ENCODE assay signal across 1 cellular context in genomic region chr6:129778793-129779192, GRCh38.
A peak's percentile ranks its signal among the peaks of the same experiment; 100 is the strongest.
TF ChIP-seq lines count a peak whose summit lies in the region.

No MANE protein-coding gene starts in this region.

TF ChIP-seq in K562, 482 proteins besides CTCF, POLR2A, EP300 and RAD21:
- no peak for TF ChIP-seq ZBTB11 (CRISPR knock-in tag; IDR thresholded peaks at IDR 0.05)
- peak; percentile 80 for TF ChIP-seq TRIM28 (IDR thresholded peaks at IDR 0.05)
- TF ChIP-seq ZFP1 (CRISPR knock-in tag; IDR thresholded peaks at IDR 0.05) = peak; percentile 79
- TF ChIP-seq ZNF668 (CRISPR knock-in tag; IDR thresholded peaks at IDR 0.05) = no peak
- 0 out of 3 replicates have a peak, but pooled peaks of 1 of the 2 experiments have one; percentile 21 for TF ChIP-seq CBX3 (IDR thresholded peaks at IDR 0.05; ENCODE audit: borderline replicate concordance in 1 of 2, low read length in 2 of 2)
- TF ChIP-seq ARNT (IDR thresholded peaks at IDR 0.05) = 0 out of 4 replicates have a peak, but pooled peaks of 1 of the 2 experiments have one; percentile 53
- TF ChIP-seq BCOR (IDR thresholded peaks at IDR 0.05) = no peak
- TF ChIP-seq PPARD (CRISPR knock-in tag; IDR thresholded peaks at IDR 0.05) = no peak
- TF ChIP-seq TEAD4 (IDR thresholded peaks at IDR 0.05; ENCODE audit: low read length) = no peak
- TF ChIP-seq TEAD4 (CRISPR knock-in tag; IDR thresholded peaks at IDR 0.05; ENCODE audit: borderline replicate concordance) = no peak
- TF ChIP-seq BMI1 (IDR thresholded peaks at IDR 0.05; ENCODE audit: low read length) = no peak
- TF ChIP-seq TRIM24 (IDR thresholded peaks at IDR 0.05) = peak; percentile 18 to 30; a peak in 1 of 4 replicates
- TF ChIP-seq ZNF347 (CRISPR knock-in tag; IDR thresholded peaks at IDR 0.05; ENCODE audit: low read depth) = no peak
TF ChIP-seq in K562: peak in this region for 5.
